Comparison of ENCODE assay signal across 7 cellular contexts in genomic region chr14:92460916-92461579, GRCh38. TPM values are rescaled to one million over a fixed set of nuclear protein-coding genes. Genes with fewer than 3 reads are reported as not detected.
DNase-seq lines count a peak whose midpoint lies in the region; ATAC-seq and TF ChIP-seq lines count a peak whose summit lies in the region.

No MANE protein-coding gene starts in this region.

- H3K27ac ChIP-seq in esophagus muscularis mucosa (replicated peaks in 1 of 4), result peak overlapping the region; percentile 13 to 66 (median 60)

- no peak overlapping the region for H3K4me3 Mint-ChIP-seq in stimulated activated memory B cell treated with anti-CD40 and anti-IgM and Interleukin-4, amounts not matched to agents 10 μg/mL and 1 μg/mL and 100 μg/mL, for 72 hours

- intact Hi-C loops in esophagus muscularis mucosa (cut with DNase I), result no loop called here

- no peaks in the 10 kb centered on the region for H3K27me3 ChIP-seq in esophagus muscularis mucosa

- DNase-seq in esophagus muscularis mucosa (ENCODE audit: extremely low spot score), result no peak
- no peak for DNase-seq in GM19238 (ENCODE audit: insufficient read length, low spot score)
- DNase-seq in hippocampal formation (lab: John Stamatoyannopoulos, UW), result no peak
- DNase-seq in 8988T, result no peak

- H3K36me3 Mint-ChIP-seq in stimulated activated memory B cell treated with anti-CD40 and anti-IgM and Interleukin-4, amounts not matched to agents 10 μg/mL and 1 μg/mL and 100 μg/mL, for 72 hours, result no peaks in the 10 kb centered on the region

- peak overlapping the region in 1 of 4 donors; percentile 19 for H3K4me3 ChIP-seq in esophagus muscularis mucosa

- no peak for TF ChIP-seq EP300 in esophagus muscularis mucosa (IDR thresholded peaks at IDR 0.05)

- TF ChIP-seq CTCF in esophagus muscularis mucosa (IDR thresholded peaks at IDR 0.05), result no peak

- H3K36me3 ChIP-seq in esophagus muscularis mucosa, result no peaks in the 10 kb centered on the region

- TF ChIP-seq POLR2A in esophagus muscularis mucosa (IDR thresholded peaks at IDR 0.05; ENCODE audit: low read depth), result no peak

- 47% methylated on average over 7 of the region's 19 CpGs for WGBS in esophagus muscularis mucosa

- H3K4me1 Mint-ChIP-seq in stimulated activated memory B cell treated with anti-CD40 and anti-IgM and Interleukin-4, amounts not matched to agents 10 μg/mL and 1 μg/mL and 100 μg/mL, for 72 hours, result peaks cover 17% of the 10 kb centered on the region

- H3K27ac Mint-ChIP-seq in stimulated activated memory B cell treated with anti-CD40 and anti-IgM and Interleukin-4, amounts not matched to agents 10 μg/mL and 1 μg/mL and 100 μg/mL, for 72 hours, result no peak overlapping the region

- H3K9me3 ChIP-seq in esophagus muscularis mucosa, result no peaks in the 10 kb centered on the region

- H3K4me1 ChIP-seq in esophagus muscularis mucosa, result peaks cover 11 to 30% (median 20%) of the 10 kb centered on the region in 4 donors

- peaks cover 47% of the 10 kb centered on the region for H3K27me3 Mint-ChIP-seq in stimulated activated memory B cell treated with anti-CD40 and anti-IgM and Interleukin-4, amounts not matched to agents 10 μg/mL and 1 μg/mL and 100 μg/mL, for 72 hours

- ATAC-seq in GM19452 (IDR thresholded peaks at IDR 0.05; ENCODE audit: unreplicated experiment) (peak; percentile 68), HG03520 (IDR thresholded peaks at IDR 0.05; ENCODE audit: unreplicated experiment) (peak; percentile 57)
- ATAC-seq in stimulated activated memory B cell treated with anti-CD40 and anti-IgM and Interleukin-4, amounts not matched to agents 10 μg/mL and 1 μg/mL and 100 μg/mL, for 72 hours, result peak; percentile 76

- H3K9me3 Mint-ChIP-seq in stimulated activated memory B cell treated with anti-CD40 and anti-IgM and Interleukin-4, amounts not matched to agents 10 μg/mL and 1 μg/mL and 100 μg/mL, for 72 hours, result no peaks in the 10 kb centered on the region

RNA-seq across cellular contexts. Expression of gene RIN3, which starts 52.5 kb away (rescaled TPM):
- total RNA-seq in esophagus muscularis mucosa, result 10 to 100 TPM; 10.6 to 20.0 (median 13.1) TPM
